In the genomic region with DNA sequence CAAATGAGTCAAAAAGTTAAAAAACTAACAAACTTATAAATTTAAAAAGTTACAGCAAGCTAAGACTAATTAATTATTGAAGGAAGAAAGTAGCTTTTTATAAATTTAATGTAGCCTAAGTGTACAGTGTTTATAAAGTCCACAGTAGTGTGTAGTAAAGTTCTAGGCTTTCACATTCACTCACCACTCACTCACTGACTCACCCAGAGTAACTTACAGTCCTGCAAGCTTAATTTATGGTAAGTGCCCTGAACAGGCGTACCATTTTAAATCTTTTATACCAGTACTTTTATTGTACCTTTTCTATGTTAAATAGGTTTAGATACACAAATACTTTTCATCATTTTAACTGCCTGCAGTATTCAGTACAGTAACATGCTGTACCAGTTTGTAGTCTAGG, we compare ENCODE assay signal across 33 cellular contexts.
"Had no signal": no experiment of that assay in that cellular context is flagged by ENCODE, and none has a peak within 500 bp of the region (broad histone marks: within the 10 kb centered on the region; RNA-seq: fewer than 3 reads in every experiment).

No MANE protein-coding gene starts in this region.

- H3K36me3 Mint-ChIP-seq: activated CD8-positive, alpha-beta memory T cell treated with anti-CD3 and anti-CD28 coated beads, Interleukin-2, amount 10 ng/mL, durations not matched to agents 7 days and 5 days; activated naive CD8-positive, alpha-beta T cell treated with anti-CD3 and anti-CD28 coated beads for 36 hours had no signal

- H3K27me3 Mint-ChIP-seq: activated B cell treated with CpG ODN at 0.5 μM for 24 hours; activated CD4-positive, alpha-beta memory T cell treated with anti-CD3 and anti-CD28 coated beads, Interleukin-2, amount 10 ng/mL, durations not matched to agents 7 days and 5 days; activated naive CD8-positive, alpha-beta T cell treated with anti-CD3 and anti-CD28 coated beads for 36 hours had no signal

- H3K4me3 Mint-ChIP-seq: activated B cell treated with CpG ODN at 0.5 μM for 24 hours; activated CD4-positive, alpha-beta memory T cell treated with anti-CD3 and anti-CD28 coated beads, Interleukin-2, amount 10 ng/mL, durations not matched to agents 7 days and 5 days; activated CD8-positive, alpha-beta memory T cell treated with anti-CD3 and anti-CD28 coated beads, Interleukin-2, amount 10 ng/mL, durations not matched to agents 7 days and 5 days; activated naive CD8-positive, alpha-beta T cell treated with anti-CD3 and anti-CD28 coated beads for 36 hours; central memory CD8-positive, alpha-beta T cell had no signal

- H3K27ac Mint-ChIP-seq: activated B cell treated with CpG ODN at 0.5 μM for 24 hours; activated CD4-positive, alpha-beta memory T cell treated with anti-CD3 and anti-CD28 coated beads, Interleukin-2, amount 10 ng/mL, durations not matched to agents 7 days and 5 days; activated CD8-positive, alpha-beta memory T cell treated with anti-CD3 and anti-CD28 coated beads, Interleukin-2, amount 10 ng/mL, durations not matched to agents 7 days and 5 days; activated naive CD8-positive, alpha-beta T cell treated with anti-CD3 and anti-CD28 coated beads for 36 hours had no signal

- H3K36me3 ChIP-seq: brain microvascular endothelial cell, cardiac muscle cell had no signal

- H3K27ac ChIP-seq: brain microvascular endothelial cell, cardiac muscle cell, PC-9, RWPE1 had no signal

- ATAC-seq: activated CD8-positive, alpha-beta memory T cell treated with anti-CD3 and anti-CD28 coated beads, Interleukin-2, amount 10 ng/mL, durations not matched to agents 7 days and 5 days; K562; Right ventricle myocardium inferior had no signal

- H3K4me2 ChIP-seq: PC-9 had no signal

- H2AFZ ChIP-seq: PC-9 had no signal

- H3K4me3 ChIP-seq: cardiac muscle cell, K562, PC-9 had no signal

- H3K27me3 ChIP-seq: brain microvascular endothelial cell, cardiac muscle cell had no signal

- DNase-seq: activated B cell treated with CpG ODN at 0.5 μM for 24 hours; activated CD4-positive, alpha-beta memory T cell treated with anti-CD3 and anti-CD28 coated beads, Interleukin-2, amount 10 ng/mL, durations not matched to agents 7 days and 5 days; activated CD4-positive, alpha-beta T cell treated with anti-CD3 and anti-CD28 coated beads for 1 hour; activated CD4-positive, alpha-beta T cell treated with anti-CD3 and anti-CD28 coated beads for 48 hours; activated CD8-positive, alpha-beta memory T cell treated with anti-CD3 and anti-CD28 coated beads for 24 hours; activated CD8-positive, alpha-beta memory T cell treated with anti-CD3 and anti-CD28 coated beads, Interleukin-2, amount 10 ng/mL, durations not matched to agents 7 days and 5 days; activated CD8-positive, alpha-beta memory T cell treated with anti-CD3 and anti-CD28 coated beads, Interleukin-2, amount 50 U/mL, for 48 hours; activated effector memory CD4-positive, alpha-beta T cell treated with anti-CD3 and anti-CD28 coated beads, Interleukin-2, amount 50 U/mL, for 16 hours; activated naive CD4-positive, alpha-beta T cell; activated naive CD4-positive, alpha-beta T cell treated with anti-CD3 and anti-CD28 coated beads, Interleukin-2, amount 50 U/mL, for 16 hours; activated naive CD8-positive, alpha-beta T cell treated with anti-CD3 and anti-CD28 coated beads for 36 hours; activated T-cell treated with anti-CD3 and anti-CD28 coated beads, Interleukin-2, amount 50 U/mL, for 48 hours; amniotic stem cell; aorta; brain microvascular endothelial cell; IMR-90; NCI-H1105; NCI-H1417 treated with DMSO at 0.1 percent for 48 hours; NCI-H1930; NCI-H2081 treated with DMSO at 0.1 percent for 48 hours; NCI-H226; NCI-H446 treated with DMSO at 0.1 percent for 48 hours; NCI-H524; NCI-H69; NCI-H82; PC-9; SIG-M5; T1000 had no signal

- H3K4me1 Mint-ChIP-seq: activated B cell treated with CpG ODN at 0.5 μM for 24 hours; activated CD4-positive, alpha-beta memory T cell treated with anti-CD3 and anti-CD28 coated beads, Interleukin-2, amount 10 ng/mL, durations not matched to agents 7 days and 5 days; activated CD8-positive, alpha-beta memory T cell treated with anti-CD3 and anti-CD28 coated beads, Interleukin-2, amount 10 ng/mL, durations not matched to agents 7 days and 5 days; activated naive CD8-positive, alpha-beta T cell treated with anti-CD3 and anti-CD28 coated beads for 36 hours; central memory CD8-positive, alpha-beta T cell had no signal

- H3K9me3 Mint-ChIP-seq: activated B cell treated with CpG ODN at 0.5 μM for 24 hours; activated CD4-positive, alpha-beta memory T cell treated with anti-CD3 and anti-CD28 coated beads, Interleukin-2, amount 10 ng/mL, durations not matched to agents 7 days and 5 days had no signal
